In the genomic region with DNA sequence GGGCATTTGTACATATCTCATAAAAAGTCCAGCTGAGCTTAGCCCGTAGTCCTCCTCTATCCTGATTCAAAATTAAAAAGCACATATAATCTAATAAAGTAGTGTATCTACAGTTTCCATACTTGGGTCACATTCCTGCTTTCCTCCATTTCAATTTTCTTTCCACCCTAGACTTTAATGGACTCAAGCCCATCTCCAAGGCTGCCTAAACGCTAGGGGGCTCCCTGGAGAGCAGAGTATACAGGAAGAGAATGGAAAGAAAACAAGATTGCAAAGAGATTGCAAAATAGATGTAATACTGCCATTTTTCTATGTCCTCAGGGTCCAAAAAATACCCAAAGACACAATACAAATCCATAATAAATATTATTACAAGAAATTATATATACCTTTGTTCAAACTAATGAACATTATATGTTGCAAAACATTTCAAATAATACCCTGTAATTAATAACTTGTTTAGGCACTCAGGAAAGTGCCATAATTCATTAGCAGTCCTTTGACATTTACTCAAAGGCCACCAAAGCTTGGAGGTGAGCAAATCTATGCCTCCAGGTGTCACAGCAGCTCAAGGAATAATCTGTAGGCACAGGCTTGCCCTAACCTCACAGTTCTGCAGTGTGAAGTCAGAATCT, we compare ENCODE assay signal across 1 cellular context.
TF ChIP-seq lines count a peak whose summit lies in the region.

No MANE protein-coding gene starts in this region.

TF ChIP-seq in K562, 482 proteins besides CTCF, POLR2A, EP300 and RAD21 (continues in another document):
- peak; percentile 71; the same call in 1 of the 2 replicates for TF ChIP-seq NBN (IDR thresholded peaks at IDR 0.05; ENCODE audit: low read depth)
- no peak for TF ChIP-seq CHD4 (IDR thresholded peaks at IDR 0.05; ENCODE audit: insufficient read depth, insufficient replicate concordance, low read depth, low read length, poor library complexity, severe bottlenecking)
- TF ChIP-seq, protein P1, sequence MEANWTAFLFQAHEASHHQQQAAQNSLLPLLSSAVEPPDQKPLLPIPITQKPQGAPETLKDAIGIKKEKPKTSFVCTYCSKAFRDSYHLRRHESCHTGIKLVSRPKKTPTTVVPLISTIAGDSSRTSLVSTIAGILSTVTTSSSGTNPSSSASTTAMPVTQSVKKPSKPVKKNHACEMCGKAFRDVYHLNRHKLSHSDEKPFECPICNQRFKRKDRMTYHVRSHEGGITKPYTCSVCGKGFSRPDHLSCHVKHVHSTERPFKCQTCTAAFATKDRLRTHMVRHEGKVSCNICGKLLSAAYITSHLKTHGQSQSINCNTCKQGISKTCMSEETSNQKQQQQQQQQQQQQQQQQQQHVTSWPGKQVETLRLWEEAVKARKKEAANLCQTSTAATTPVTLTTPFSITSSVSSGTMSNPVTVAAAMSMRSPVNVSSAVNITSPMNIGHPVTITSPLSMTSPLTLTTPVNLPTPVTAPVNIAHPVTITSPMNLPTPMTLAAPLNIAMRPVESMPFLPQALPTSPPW (CRISPR knock-in tag; IDR thresholded peaks at IDR 0.05) = 0 out of 2 replicates have a peak, but pooled peaks have one; percentile 11
- TF ChIP-seq NFIC (IDR thresholded peaks at IDR 0.05) = 0 out of 2 replicates have a peak, but pooled peaks have one; percentile 13
- TF ChIP-seq CREM (IDR thresholded peaks at IDR 0.05; ENCODE audit: low read depth) = no peak
- 0 out of 2 replicates have a peak, but pooled peaks have one; percentile 39 for TF ChIP-seq GTF2E2 (tag; IDR thresholded peaks at IDR 0.05)
- 0 out of 4 replicates have a peak, but pooled peaks of 1 of the 2 experiments have one; percentile 65 for TF ChIP-seq ZNF639 (CRISPR knock-in tag; conservative IDR thresholded peaks at IDR 0.05 in 1 of 2, IDR thresholded peaks at IDR 0.05 in 1 of 2)
- no peak for TF ChIP-seq HEY1 (CRISPR knock-in tag; IDR thresholded peaks at IDR 0.05; ENCODE audit: borderline replicate concordance)
- peak; percentile 51; the same call in 1 of the 2 replicates for TF ChIP-seq LEF1 (IDR thresholded peaks at IDR 0.05)
- no peak for TF ChIP-seq THAP7 (CRISPR knock-in tag; IDR thresholded peaks at IDR 0.05)
- TF ChIP-seq CXXC5 (CRISPR knock-in tag; IDR thresholded peaks at IDR 0.05) = 0 out of 2 replicates have a peak, but pooled peaks have one; percentile 42
- TF ChIP-seq, protein P2, sequence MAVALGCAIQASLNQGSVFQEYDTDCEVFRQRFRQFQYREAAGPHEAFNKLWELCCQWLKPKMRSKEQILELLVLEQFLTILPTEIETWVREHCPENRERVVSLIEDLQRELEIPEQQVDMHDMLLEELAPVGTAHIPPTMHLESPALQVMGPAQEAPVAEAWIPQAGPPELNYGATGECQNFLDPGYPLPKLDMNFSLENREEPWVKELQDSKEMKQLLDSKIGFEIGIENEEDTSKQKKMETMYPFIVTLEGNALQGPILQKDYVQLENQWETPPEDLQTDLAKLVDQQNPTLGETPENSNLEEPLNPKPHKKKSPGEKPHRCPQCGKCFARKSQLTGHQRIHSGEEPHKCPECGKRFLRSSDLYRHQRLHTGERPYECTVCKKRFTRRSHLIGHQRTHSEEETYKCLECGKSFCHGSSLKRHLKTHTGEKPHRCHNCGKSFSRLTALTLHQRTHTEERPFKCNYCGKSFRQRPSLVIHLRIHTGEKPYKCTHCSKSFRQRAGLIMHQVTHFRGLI (CRISPR knock-in tag; IDR thresholded peaks at IDR 0.05) = peak; percentile 57; the same call in 1 of the 2 replicates
- TF ChIP-seq, protein P3, sequence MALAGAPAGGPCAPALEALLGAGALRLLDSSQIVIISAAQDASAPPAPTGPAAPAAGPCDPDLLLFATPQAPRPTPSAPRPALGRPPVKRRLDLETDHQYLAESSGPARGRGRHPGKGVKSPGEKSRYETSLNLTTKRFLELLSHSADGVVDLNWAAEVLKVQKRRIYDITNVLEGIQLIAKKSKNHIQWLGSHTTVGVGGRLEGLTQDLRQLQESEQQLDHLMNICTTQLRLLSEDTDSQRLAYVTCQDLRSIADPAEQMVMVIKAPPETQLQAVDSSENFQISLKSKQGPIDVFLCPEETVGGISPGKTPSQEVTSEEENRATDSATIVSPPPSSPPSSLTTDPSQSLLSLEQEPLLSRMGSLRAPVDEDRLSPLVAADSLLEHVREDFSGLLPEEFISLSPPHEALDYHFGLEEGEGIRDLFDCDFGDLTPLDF (CRISPR knock-in tag; IDR thresholded peaks at IDR 0.05) = no peak
- peak in 1 of 2 experiments; percentile 57; a peak in 1 of 4 replicates for TF ChIP-seq TRIM24 (IDR thresholded peaks at IDR 0.05)
- TF ChIP-seq ZNF644 (tag; IDR thresholded peaks at IDR 0.05; ENCODE audit: low read depth) = peak; percentile 78
- peak; percentile 50; the same call in 1 of the 2 replicates for TF ChIP-seq CHAMP1 (IDR thresholded peaks at IDR 0.05)
- peak in 1 of 3 experiments; percentile 76 for TF ChIP-seq YY1 (IDR thresholded peaks at IDR 0.05; ENCODE audit: borderline replicate concordance in 1 of 3, control insufficient read depth in 1 of 3, extremely low read depth in 1 of 3, insufficient read depth in 3 of 3, insufficient read length in 1 of 3, insufficient replicate concordance in 2 of 3, low read depth in 1 of 3, low read length in 2 of 3)
- peak; percentile 42; the same call in 1 of the 2 replicates for TF ChIP-seq JUND (IDR thresholded peaks at IDR 0.05; ENCODE audit: borderline replicate concordance, low read depth, low read length)
- no peak; the same call in 2 of the 3 replicates for TF ChIP-seq JUND (tag; IDR thresholded peaks at IDR 0.05; ENCODE audit: borderline replicate concordance, low read depth, low read length)
- TF ChIP-seq, protein P4, sequence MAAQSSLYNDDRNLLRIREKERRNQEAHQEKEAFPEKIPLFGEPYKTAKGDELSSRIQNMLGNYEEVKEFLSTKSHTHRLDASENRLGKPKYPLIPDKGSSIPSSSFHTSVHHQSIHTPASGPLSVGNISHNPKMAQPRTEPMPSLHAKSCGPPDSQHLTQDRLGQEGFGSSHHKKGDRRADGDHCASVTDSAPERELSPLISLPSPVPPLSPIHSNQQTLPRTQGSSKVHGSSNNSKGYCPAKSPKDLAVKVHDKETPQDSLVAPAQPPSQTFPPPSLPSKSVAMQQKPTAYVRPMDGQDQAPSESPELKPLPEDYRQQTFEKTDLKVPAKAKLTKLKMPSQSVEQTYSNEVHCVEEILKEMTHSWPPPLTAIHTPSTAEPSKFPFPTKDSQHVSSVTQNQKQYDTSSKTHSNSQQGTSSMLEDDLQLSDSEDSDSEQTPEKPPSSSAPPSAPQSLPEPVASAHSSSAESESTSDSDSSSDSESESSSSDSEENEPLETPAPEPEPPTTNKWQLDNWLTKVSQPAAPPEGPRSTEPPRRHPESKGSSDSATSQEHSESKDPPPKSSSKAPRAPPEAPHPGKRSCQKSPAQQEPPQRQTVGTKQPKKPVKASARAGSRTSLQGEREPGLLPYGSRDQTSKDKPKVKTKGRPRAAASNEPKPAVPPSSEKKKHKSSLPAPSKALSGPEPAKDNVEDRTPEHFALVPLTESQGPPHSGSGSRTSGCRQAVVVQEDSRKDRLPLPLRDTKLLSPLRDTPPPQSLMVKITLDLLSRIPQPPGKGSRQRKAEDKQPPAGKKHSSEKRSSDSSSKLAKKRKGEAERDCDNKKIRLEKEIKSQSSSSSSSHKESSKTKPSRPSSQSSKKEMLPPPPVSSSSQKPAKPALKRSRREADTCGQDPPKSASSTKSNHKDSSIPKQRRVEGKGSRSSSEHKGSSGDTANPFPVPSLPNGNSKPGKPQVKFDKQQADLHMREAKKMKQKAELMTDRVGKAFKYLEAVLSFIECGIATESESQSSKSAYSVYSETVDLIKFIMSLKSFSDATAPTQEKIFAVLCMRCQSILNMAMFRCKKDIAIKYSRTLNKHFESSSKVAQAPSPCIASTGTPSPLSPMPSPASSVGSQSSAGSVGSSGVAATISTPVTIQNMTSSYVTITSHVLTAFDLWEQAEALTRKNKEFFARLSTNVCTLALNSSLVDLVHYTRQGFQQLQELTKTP (IDR thresholded peaks at IDR 0.05; ENCODE audit: low read depth in 1 of 2, partially characterized antibody in 2 of 2) = peak in 1 of 2 experiments; percentile 48
- no peak for TF ChIP-seq FOXJ2 (tag; IDR thresholded peaks at IDR 0.05)
- TF ChIP-seq ARNT (IDR thresholded peaks at IDR 0.05) = no peak
- TF ChIP-seq HCFC1 (IDR thresholded peaks at IDR 0.05; ENCODE audit: low read depth, low read length) = peak; percentile 14; the same call in 1 of the 2 replicates
- peak; percentile 59; the same call in 1 of the 2 replicates for TF ChIP-seq CEBPG (CRISPR knock-in tag; IDR thresholded peaks at IDR 0.05)
- peak; percentile 94 to 95 for TF ChIP-seq CEBPG (tag; conservative IDR thresholded peaks at IDR 0.05 in 1 of 2, IDR thresholded peaks at IDR 0.05 in 1 of 2)
- peak; percentile 76; the same call in 1 of the 2 replicates for TF ChIP-seq ZNF175 (CRISPR knock-in tag; IDR thresholded peaks at IDR 0.05; ENCODE audit: low read depth)
- TF ChIP-seq SMAD4 (CRISPR knock-in tag; conservative IDR thresholded peaks at IDR 0.05) = peak; percentile 24; the same call in 1 of the 2 replicates
- TF ChIP-seq, protein P5, sequence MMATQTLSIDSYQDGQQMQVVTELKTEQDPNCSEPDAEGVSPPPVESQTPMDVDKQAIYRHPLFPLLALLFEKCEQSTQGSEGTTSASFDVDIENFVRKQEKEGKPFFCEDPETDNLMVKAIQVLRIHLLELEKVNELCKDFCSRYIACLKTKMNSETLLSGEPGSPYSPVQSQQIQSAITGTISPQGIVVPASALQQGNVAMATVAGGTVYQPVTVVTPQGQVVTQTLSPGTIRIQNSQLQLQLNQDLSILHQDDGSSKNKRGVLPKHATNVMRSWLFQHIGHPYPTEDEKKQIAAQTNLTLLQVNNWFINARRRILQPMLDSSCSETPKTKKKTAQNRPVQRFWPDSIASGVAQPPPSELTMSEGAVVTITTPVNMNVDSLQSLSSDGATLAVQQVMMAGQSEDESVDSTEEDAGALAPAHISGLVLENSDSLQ (IDR thresholded peaks at IDR 0.05) = peak; percentile 78
